8 cellular contexts compared by ENCODE assay signal in the genomic region with DNA sequence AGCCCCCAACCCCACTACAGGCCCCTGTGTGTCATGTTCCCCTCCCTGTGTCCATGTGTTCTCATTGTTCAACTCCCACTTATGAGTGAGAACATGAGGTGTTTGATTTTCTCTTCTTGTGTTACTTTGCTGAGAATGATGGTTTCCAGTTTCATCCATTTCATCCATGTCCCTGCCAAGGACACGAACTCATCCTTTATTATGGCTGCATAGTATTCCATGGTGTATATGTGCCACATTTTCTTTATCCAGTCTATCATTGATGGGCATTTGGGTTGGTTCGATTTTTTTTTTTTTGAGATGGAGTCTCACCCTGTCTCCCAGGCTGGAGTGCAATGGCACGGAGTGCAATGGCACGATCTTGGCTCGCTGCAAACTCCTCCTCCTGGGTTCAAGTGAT.
DNase-seq lines count a peak whose midpoint lies in the region; ATAC-seq, FAIRE-seq and TF ChIP-seq lines count a peak whose summit lies in the region.
"Not testable (repeated sequence)": the region's sequence is repeated elsewhere in the genome, so short reads cannot be mapped to it uniquely, and the experiment has no call there.

No MANE protein-coding gene starts in this region.

- H2BK12ac ChIP-seq in mesenchymal stem cell (ENCODE audit: low read length in 2 of 2), result not testable (repeated sequence)

- ATAC-seq in A549, HepG2: not testable (repeated sequence)

- not testable (repeated sequence) for H3K36me3 Mint-ChIP-seq in Caco-2 (ENCODE audit: insufficient read depth, unreplicated experiment); progenitor cell of endocrine pancreas (ENCODE audit: insufficient read depth)

- CTCF ChIA-PET in A549 (lab: Yijun Ruan, JAX); HEK293 (lab: Yijun Ruan, JAX); HepG2 (lab: Yijun Ruan, JAX; ENCODE audit: low intra/inter-chr PET ratio, low total read pairs): not testable (repeated sequence)
- CTCF ChIA-PET in Caco-2 (lab: Charles Lee), result interaction anchor here (1.1 to 1.5 kb wide), 3 partner anchors 31 to 243 kb away, joined by 3 to 13 read pairs (median 5); a partner anchor contains a TSS

- peak overlapping the region; percentile 90 for H3K27ac Mint-ChIP-seq in Caco-2 (ENCODE audit: unreplicated experiment)
- H3K27ac Mint-ChIP-seq in progenitor cell of endocrine pancreas, result peak overlapping the region; percentile 6

- in situ Hi-C loops in HepG2 (cut with HindIII; ENCODE audit: extremely low pct_ligation_motif_present, low pct_unique_long_range_greater_than_20kb), result not testable (repeated sequence)

- not testable (repeated sequence) for H2AFZ ChIP-seq in HepG2 (ENCODE audit: low read length); mesenchymal stem cell (ENCODE audit: low read depth, low read length)

- DNase-seq in A549 (ENCODE audit: low read depth in 1 of 2, low spot score in 1 of 2); Caco-2; cardiac muscle cell (ENCODE audit: low read depth in 1 of 2, low spot score in 1 of 2); HepG2 (ENCODE audit: low spot score); mesenchymal stem cell; progenitor cell of endocrine pancreas (ENCODE audit: low spot score, unreplicated experiment): not testable (repeated sequence)
- DNase-seq in islet precursor cell, result peak; percentile 4

- 90% methylated on average over 5 of the region's 5 CpGs for WGBS in A549 (ENCODE audit: missing lambda C conversion rate)
- WGBS in HepG2 (ENCODE audit: low lambda C conversion rate), result 94% methylated on average over 5 of the region's 5 CpGs
- 82% methylated on average over 4 of the region's 5 CpGs for WGBS in mesenchymal stem cell

- H2BK15ac ChIP-seq in mesenchymal stem cell (ENCODE audit: low read depth, poor library complexity, severe bottlenecking), result not testable (repeated sequence)

- H3K79me1 ChIP-seq in mesenchymal stem cell (replicated peaks; ENCODE audit: low read length, poor library complexity, severe bottlenecking), result not testable (repeated sequence)

- H3K9me3 Mint-ChIP-seq in Caco-2 (ENCODE audit: unreplicated experiment); progenitor cell of endocrine pancreas (ENCODE audit: low read depth): not testable (repeated sequence)

- H3K4me3 Mint-ChIP-seq in Caco-2 (ENCODE audit: unreplicated experiment); progenitor cell of endocrine pancreas (ENCODE audit: low read depth): not testable (repeated sequence)

- POLR2A ChIA-PET in A549 (lab: Yijun Ruan, JAX) (interaction anchor here (1.0 kb wide), 1 partner anchor 97 kb away, joined by 5 read pairs; a partner anchor contains a TSS), Caco-2 (lab: Charles Lee) (interaction anchor here (0.5 to 1.5 kb wide), 2 partner anchors 97 to 243 kb away, joined by 3 to 7 read pairs; a partner anchor contains a TSS), HepG2 (lab: Yijun Ruan, JAX) (interaction anchor here (1.8 kb wide), 1 partner anchor 97 kb away, joined by 6 read pairs; a partner anchor contains a TSS)
- POLR2A ChIA-PET in HEK293 (lab: Yijun Ruan, JAX), result not testable (repeated sequence)

- H3K36me3 ChIP-seq in Caco-2 (ENCODE audit: control insufficient read depth, insufficient read depth, low read length); HEK293 (ENCODE audit: control insufficient read depth in 2 of 2, insufficient read depth in 1 of 2, low read length in 2 of 2); cardiac muscle cell; HepG2 (replicated peaks in 1 of 2; ENCODE audit: control insufficient read depth in 1 of 2, insufficient read depth in 2 of 2, low read length in 2 of 2); mesenchymal stem cell (ENCODE audit: control insufficient read depth in 1 of 2, insufficient read depth in 2 of 2, low read depth in 1 of 2, low read length in 2 of 2): not testable (repeated sequence)

- H3K23ac ChIP-seq in mesenchymal stem cell (ENCODE audit: low read length in 2 of 2), result not testable (repeated sequence)

- not testable (repeated sequence) for H4K20me1 ChIP-seq in HepG2 (ENCODE audit: insufficient read depth, low read length)

- H3K4me3 ChIP-seq in A549; Caco-2 (ENCODE audit: low read depth, low read length); HEK293 (ENCODE audit: low read depth, low read length); cardiac muscle cell; HepG2 (replicated peaks in 1 of 3; ENCODE audit: insufficient read depth in 1 of 3, low read depth in 2 of 3, low read length in 3 of 3); mesenchymal stem cell (ENCODE audit: insufficient read depth in 1 of 2, low read depth in 1 of 2, low read length in 2 of 2): not testable (repeated sequence)

- H4K91ac ChIP-seq in mesenchymal stem cell (ENCODE audit: low read length), result not testable (repeated sequence)

- H2BK120ac ChIP-seq in mesenchymal stem cell (ENCODE audit: low read depth, low read length), result not testable (repeated sequence)

- TF ChIP-seq POLR2A in A549 (IDR thresholded peaks at IDR 0.05; ENCODE audit: low read length); HepG2 (IDR thresholded peaks at IDR 0.05; ENCODE audit: insufficient read depth in 1 of 2, low read depth in 2 of 2, low read length in 2 of 2): not testable (repeated sequence)

- not testable (repeated sequence) for H3K79me2 ChIP-seq in HepG2 (ENCODE audit: insufficient read depth, low read length)

- not testable (repeated sequence) for H3K27me3 Mint-ChIP-seq in Caco-2 (ENCODE audit: insufficient read depth, unreplicated experiment); progenitor cell of endocrine pancreas

- not testable (repeated sequence) for H3K4me2 ChIP-seq in A549; HepG2 (ENCODE audit: low read depth, low read length); mesenchymal stem cell (ENCODE audit: low read length, poor library complexity, severe bottlenecking)

- peak overlapping the region; percentile 72 to 74; a peak in 5 of 6 replicates for H3K27ac ChIP-seq in A549
- not testable (repeated sequence) for H3K27ac ChIP-seq in HEK293 (ENCODE audit: extremely low read depth, low read depth, low read length)
- H3K27ac ChIP-seq in cardiac muscle cell, result peak overlapping the region; percentile 87
- peak overlapping the region; percentile 85 for H3K27ac ChIP-seq in HepG2 (ENCODE audit: extremely low read length, insufficient read depth, low read length)
- peak overlapping the region; percentile 93 for H3K27ac ChIP-seq in mesenchymal stem cell (ENCODE audit: low read length, poor library complexity, severe bottlenecking)

- H3K9me3 ChIP-seq in A549; Caco-2; HEK293 (ENCODE audit: control insufficient read depth, insufficient read depth, low read depth, low read length); cardiac muscle cell (ENCODE audit: low read depth); HepG2 (ENCODE audit: low read length); mesenchymal stem cell (ENCODE audit: control insufficient read depth, low read length): not testable (repeated sequence)

- not testable (repeated sequence) for H3K27me3 ChIP-seq in Caco-2 (replicated peaks; ENCODE audit: control insufficient read depth, insufficient read depth, low read length); cardiac muscle cell; HepG2 (ENCODE audit: control insufficient read depth in 1 of 2, insufficient read depth in 2 of 2, low read length in 2 of 2); mesenchymal stem cell (ENCODE audit: control insufficient read depth in 1 of 2, insufficient read depth in 1 of 2, low read length in 2 of 2)

- TF ChIP-seq RAD21 in A549 (conservative IDR thresholded peaks at IDR 0.05 in 1 of 2, IDR thresholded peaks at IDR 0.05 in 1 of 2); HepG2 (CRISPR knock-in tag; IDR thresholded peaks at IDR 0.05): not testable (repeated sequence)

- not testable (repeated sequence) for TF ChIP-seq EP300 in A549 (IDR thresholded peaks at IDR 0.05); HepG2 (IDR thresholded peaks at IDR 0.05; ENCODE audit: low read depth in 2 of 2, low read length in 2 of 2); HepG2 (CRISPR knock-in tag; IDR thresholded peaks at IDR 0.05; ENCODE audit: borderline replicate concordance)

- TF ChIP-seq CTCF in A549 (IDR thresholded peaks at IDR 0.05); Caco-2 (IDR thresholded peaks at IDR 0.05; ENCODE audit: insufficient read depth in 1 of 2, low read depth in 1 of 2, low read length in 1 of 2, severe bottlenecking in 1 of 2, unreplicated experiment in 1 of 2); HEK293 (tag by site-specific recombination; IDR thresholded peaks at IDR 0.05); cardiac muscle cell (IDR thresholded peaks at IDR 0.05; ENCODE audit: low read depth, low read length); HepG2 (CRISPR knock-in tag; IDR thresholded peaks at IDR 0.05); progenitor cell of endocrine pancreas (IDR thresholded peaks at IDR 0.05; ENCODE audit: unreplicated experiment): not testable (repeated sequence)

- peak overlapping the region; percentile 91 for H2AK5ac ChIP-seq in mesenchymal stem cell (ENCODE audit: low read length, severe bottlenecking)

- intact Hi-C loops in Caco-2 (cut with micrococcal nuclease; ENCODE audit: unreplicated experiment), result loop anchor here (2.0 kb wide), 2 partner anchors 25 to 69 kb away; no protein-coding TSS in a partner anchor
- intact Hi-C loops in HepG2 (cut with micrococcal nuclease; ENCODE audit: unreplicated experiment), result not testable (repeated sequence)

- H3K4me1 ChIP-seq in A549 (peaks cover 40% of the 10 kb centered on the region), Caco-2 (peaks cover 68% of the 10 kb centered on the region), cardiac muscle cell (ENCODE audit: low read depth) (peaks cover 43% of the 10 kb centered on the region), HepG2 (ENCODE audit: insufficient read depth, low read length) (peaks cover 93% of the 10 kb centered on the region), mesenchymal stem cell (ENCODE audit: control insufficient read depth, insufficient read depth, low read depth, low read length) (peaks cover 16% of the 10 kb centered on the region)
- not testable (repeated sequence) for H3K4me1 ChIP-seq in HEK293 (ENCODE audit: control insufficient read depth, insufficient read depth, low read length)

- not testable (repeated sequence) for H3K9ac ChIP-seq in HepG2 (ENCODE audit: insufficient read depth, low read depth, low read length); mesenchymal stem cell (ENCODE audit: low read length)

- not testable (repeated sequence) for H3K14ac ChIP-seq in mesenchymal stem cell (ENCODE audit: low read length in 2 of 2)

- not testable (repeated sequence) for H2BK5ac ChIP-seq in mesenchymal stem cell (ENCODE audit: low read depth, low read length, poor library complexity, severe bottlenecking)

- not testable (repeated sequence) for FAIRE-seq in A549 (lab: Jason Lieb, UNC); HepG2 (lab: Jason Lieb, UNC)

- not testable (repeated sequence) for H4K8ac ChIP-seq in mesenchymal stem cell (ENCODE audit: low read length)

- not testable (repeated sequence) for BruUV-seq in Caco-2 (replicated peaks; lab: Mats Ljungman, UMichigan); HepG2 (replicated peaks; lab: Mats Ljungman, UMichigan)

- H3K4me1 Mint-ChIP-seq in Caco-2 (ENCODE audit: low read depth, unreplicated experiment) (peaks cover 55% of the 10 kb centered on the region), progenitor cell of endocrine pancreas (ENCODE audit: low read depth) (peaks cover 68% of the 10 kb centered on the region)

- not testable (repeated sequence) for H3K18ac ChIP-seq in mesenchymal stem cell (ENCODE audit: low read depth in 1 of 2, low read length in 2 of 2)

- H3K4ac ChIP-seq in mesenchymal stem cell (ENCODE audit: low read depth in 1 of 2, low read length in 2 of 2), result not testable (repeated sequence)
